In genomic region chr19:11383706-11384048, GRCh38 we compare ENCODE assay signal across 10 cellular contexts. TPM values are rescaled to one million over a fixed set of nuclear protein-coding genes. Genes with fewer than 3 reads are reported as not detected.
DNase-seq lines count a peak whose midpoint lies in the region; ATAC-seq and TF ChIP-seq lines count a peak whose summit lies in the region.
"Had no signal": no experiment of that assay in that cellular context is flagged by ENCODE, and none has a peak within 500 bp of the region (broad histone marks: within the 10 kb centered on the region; RNA-seq: fewer than 3 reads in every experiment).

No MANE protein-coding gene starts in this region.

- H3K27ac Mint-ChIP-seq in endothelial cell (ENCODE audit: unreplicated experiment) = no peak overlapping the region
- H3K27ac Mint-ChIP-seq in neural progenitor cell = no peak overlapping the region

- H3K9me3 Mint-ChIP-seq in endothelial cell (ENCODE audit: unreplicated experiment) (no peaks in the 10 kb centered on the region), neural progenitor cell (no peaks in the 10 kb centered on the region)

- H3K4me2 ChIP-seq in Karpas-422 (ENCODE audit: low read depth, low read length, poor library complexity, severe bottlenecking) = peak overlapping the region; percentile 13
- peak overlapping the region; percentile 75 for H3K4me2 ChIP-seq in neural progenitor cell

- H3K9ac ChIP-seq in Karpas-422 (ENCODE audit: low read length) (no peak overlapping the region), neural progenitor cell (no peak overlapping the region)

- H3K27ac ChIP-seq in ACC112 (ENCODE audit: low read depth, low read length) (no peak overlapping the region), Karpas-422 (ENCODE audit: low read length) (no peak overlapping the region), neural progenitor cell (no peak overlapping the region)

- H3K4me1 ChIP-seq in ACC112 (ENCODE audit: control insufficient read depth, insufficient read depth, low read length, unreplicated experiment) (peaks cover 9% of the 10 kb centered on the region), Karpas-422 (ENCODE audit: low read length) (peaks cover 32% of the 10 kb centered on the region), neural progenitor cell (no peaks in the 10 kb centered on the region)

- H3K27me3 Mint-ChIP-seq in endothelial cell (ENCODE audit: unreplicated experiment) = peaks cover 12% of the 10 kb centered on the region
- peaks cover 33% of the 10 kb centered on the region for H3K27me3 Mint-ChIP-seq in neural progenitor cell (ENCODE audit: insufficient read depth, low read depth)

- H3K4me3 Mint-ChIP-seq in endothelial cell (ENCODE audit: unreplicated experiment) = peak overlapping the region; percentile 78
- peak overlapping the region; percentile 77 for H3K4me3 Mint-ChIP-seq in neural progenitor cell

- H4K20me1 ChIP-seq in Karpas-422 (ENCODE audit: insufficient read depth, low read depth, low read length) (no peaks in the 10 kb centered on the region), neural progenitor cell (ENCODE audit: low read depth) (peaks cover 15% of the 10 kb centered on the region)

- H3K4me3 ChIP-seq in ACC112 (ENCODE audit: low read depth, low read length) (peak overlapping the region; percentile 74), Karpas-422 (ENCODE audit: low read length) (no peak overlapping the region), neural progenitor cell (peak overlapping the region; percentile 51)

- peaks cover 16% of the 10 kb centered on the region for H3K4me1 Mint-ChIP-seq in endothelial cell (ENCODE audit: unreplicated experiment)
- peaks cover 23% of the 10 kb centered on the region for H3K4me1 Mint-ChIP-seq in neural progenitor cell

- no peak for ATAC-seq in GM18858 (IDR thresholded peaks at IDR 0.05; ENCODE audit: unreplicated experiment)

- no peaks in the 10 kb centered on the region for H3K9me3 ChIP-seq in Karpas-422 (ENCODE audit: low read length)
- no peaks in the 10 kb centered on the region for H3K9me3 ChIP-seq in neural progenitor cell (ENCODE audit: low read depth)

- H3F3A ChIP-seq in neural progenitor cell (ENCODE audit: low read depth) = peaks cover 54% of the 10 kb centered on the region

- H3K27me3 ChIP-seq in ACC112 (ENCODE audit: insufficient read depth, low read length) (no peaks in the 10 kb centered on the region), Karpas-422 (ENCODE audit: low read length) (no peaks in the 10 kb centered on the region), neural progenitor cell (peaks cover 23% of the 10 kb centered on the region)

- no peak for DNase-seq in Karpas-422
- DNase-seq in endothelial cell (ENCODE audit: low spot score) = no peak
- DNase-seq in neural progenitor cell (ENCODE audit: low spot score) = peak; percentile 41
- no peak for DNase-seq in stimulated activated naive CD4-positive, alpha-beta T cell (lab: John Stamatoyannopoulos, UW)
- no peak for DNase-seq in NK-92 (lab: John Stamatoyannopoulos, UW; ENCODE audit: unreplicated experiment)
- DNase-seq in NCI-H146 treated with DMSO at 0.1 percent for 48 hours (lab: John Stamatoyannopoulos, UW; ENCODE audit: unreplicated experiment) = no peak
- DNase-seq: activated CD4-positive, CD25-positive, alpha-beta regulatory T cell treated with anti-CD3 and anti-CD28 coated beads, Interleukin-2, amount 50 U/mL, for 72 hours; NCI-H524 treated with DMSO at 0.1 percent for 48 hours had no signal

- TF ChIP-seq CTCF in endothelial cell (IDR thresholded peaks at IDR 0.05; ENCODE audit: unreplicated experiment) = no peak
- no peak for TF ChIP-seq CTCF in neural progenitor cell (IDR thresholded peaks at IDR 0.05)

- H3K36me3 Mint-ChIP-seq in endothelial cell (ENCODE audit: low read depth, unreplicated experiment) (peaks cover 4% of the 10 kb centered on the region), neural progenitor cell (no peaks in the 10 kb centered on the region)

- no peaks in the 10 kb centered on the region for H3K36me3 ChIP-seq in ACC112 (ENCODE audit: insufficient read depth, low read length)
- H3K36me3 ChIP-seq in Karpas-422 (ENCODE audit: insufficient read depth, low read length) = no peaks in the 10 kb centered on the region
- no peaks in the 10 kb centered on the region for H3K36me3 ChIP-seq in neural progenitor cell

- peak overlapping the region; percentile 33 for H2AFZ ChIP-seq in ACC112 (ENCODE audit: low read length, unreplicated experiment)
- H2AFZ ChIP-seq in Karpas-422 (ENCODE audit: low read length) = no peak overlapping the region
- no peak overlapping the region for H2AFZ ChIP-seq in neural progenitor cell (replicated peaks)

- H3K9me2 ChIP-seq in Karpas-422 (replicated peaks; ENCODE audit: insufficient read depth, low read length) = no peaks in the 10 kb centered on the region

- H3K79me2 ChIP-seq in ACC112 (ENCODE audit: control insufficient read depth, insufficient read depth, low read length, unreplicated experiment) = peaks cover 6% of the 10 kb centered on the region
- peaks cover 17% of the 10 kb centered on the region for H3K79me2 ChIP-seq in Karpas-422 (ENCODE audit: low read length)
- H3K79me2 ChIP-seq in neural progenitor cell (ENCODE audit: low read depth) = no peaks in the 10 kb centered on the region

RNA-seq across cellular contexts. Expression of gene EPOR, which starts 0.4 kb away (rescaled TPM):
- total RNA-seq in Karpas-422 (2014; rRNA removed; shearing (Covaris generic); ENCODE audit: low replicate concordance) = 8.5 and 16.7 TPM in 2 replicates
- total RNA-seq in endothelial cell (ENCODE audit: unreplicated experiment) (18.4 TPM), neural progenitor cell (ENCODE audit: low replicate concordance) (6.5 and 7.3 TPM in 2 replicates)

RNA-seq across cellular contexts. Expression of gene SWSAP1, which starts 9.2 kb away (rescaled TPM):
- total RNA-seq in Karpas-422 (2014; rRNA removed; shearing (Covaris generic); ENCODE audit: low replicate concordance) = 7.4 and 12.6 TPM in 2 replicates
- total RNA-seq in endothelial cell (ENCODE audit: unreplicated experiment) (3.3 TPM), neural progenitor cell (ENCODE audit: low replicate concordance) (1.0 and 1.5 TPM in 2 replicates)

RNA-seq across cellular contexts. Expression of gene PLPPR2, which starts 28.4 kb away (rescaled TPM):
- total RNA-seq in Karpas-422 (2014; rRNA removed; shearing (Covaris generic); ENCODE audit: low replicate concordance) = 0.43 and 0.67 TPM in 2 replicates
- total RNA-seq in endothelial cell (ENCODE audit: unreplicated experiment) (13.7 TPM), neural progenitor cell (ENCODE audit: low replicate concordance) (0.80 and 3.1 TPM in 2 replicates)

RNA-seq across cellular contexts. Expression of gene RGL3, which starts 35.4 kb away (rescaled TPM):
- total RNA-seq in Karpas-422 (2014; rRNA removed; shearing (Covaris generic); ENCODE audit: low replicate concordance) = 2.5 TPM in 1 of 2 replicates, not detected in the other
- total RNA-seq in endothelial cell (ENCODE audit: unreplicated experiment) (0.69 TPM), neural progenitor cell (ENCODE audit: low replicate concordance) (0.49 and 4.7 TPM in 2 replicates)

RNA-seq across cellular contexts. Expression of gene CCDC159, which starts 37.4 kb away (rescaled TPM):
- total RNA-seq in Karpas-422 (2014; rRNA removed; shearing (Covaris generic); ENCODE audit: low replicate concordance) = 2.9 and 14.8 TPM in 2 replicates
- total RNA-seq in endothelial cell (ENCODE audit: unreplicated experiment) = 22.3 TPM
- total RNA-seq in neural progenitor cell (ENCODE audit: low replicate concordance) = 1.8 and 4.4 TPM in 2 replicates
